8 cellular contexts compared by ENCODE assay signal in genomic region chr4:140153744-140154571, GRCh38. TPM values are rescaled to one million over a fixed set of nuclear protein-coding genes. Genes with fewer than 3 reads are reported as not detected.
A peak's percentile ranks its signal among the peaks of the same experiment; 100 is the strongest.
DNase-seq lines count a peak whose midpoint lies in the region; ATAC-seq, FAIRE-seq and TF ChIP-seq lines count a peak whose summit lies in the region.

Gene MAML3, minus strand, starts transcription at chr4:140154184. Its CDS starts 857 bp downstream, at chr4:140153327.

- no peaks in the 10 kb centered on the region for H3K4me1 ChIP-seq in kidney (ENCODE audit: control insufficient read depth in 1 of 2, insufficient read depth in 1 of 2, low read depth in 1 of 2, low read length in 2 of 2)

- intact Hi-C loops in kidney (cut with DNase I), result no loop called here

- H3K9ac ChIP-seq in kidney (ENCODE audit: low read length in 2 of 2), result peak within 1 kb of the TSS; percentile 76 to 92

- DNase-seq in NCI-H510A treated with DMSO at 0.1 percent for 48 hours (lab: John Stamatoyannopoulos, UW) (peak; percentile 80), cerebellar nuclear complex (lab: John Stamatoyannopoulos, UW) (peak; percentile 45 to 78), kidney (peak; percentile 98)
- peak; percentile 67 to 74 for DNase-seq in activated CD4-positive, alpha-beta T cell treated with anti-CD3 and anti-CD28 coated beads for 24 hours (ENCODE audit: low read depth in 2 of 2)
- DNase-seq in stimulated activated CD4-positive, alpha-beta T cell treated with anti-CD3 and anti-CD28 coated beads, Interleukin-12 subunit alpha, Interleukin-12 subunit beta, amount 100 ng/mL, for 24 hours (ENCODE audit: low read depth in 2 of 2), result peak; percentile 56 to 75

- no peaks in the 10 kb centered on the region for H3K36me3 ChIP-seq in kidney (ENCODE audit: control insufficient read depth in 1 of 2, insufficient read depth in 2 of 2, low read length in 2 of 2)

- ATAC-seq in GM18498 (IDR thresholded peaks at IDR 0.05; ENCODE audit: unreplicated experiment) (peak; percentile 63), HG03432 (IDR thresholded peaks at IDR 0.05; ENCODE audit: unreplicated experiment) (peak; percentile 65), HG03469 (IDR thresholded peaks at IDR 0.05; ENCODE audit: unreplicated experiment) (no peak)

- H3K9me3 ChIP-seq in kidney (ENCODE audit: control insufficient read depth in 1 of 2, low read length in 2 of 2), result no peaks in the 10 kb centered on the region

- TF ChIP-seq CTCF in kidney (IDR thresholded peaks at IDR 0.05; ENCODE audit: borderline replicate concordance, extremely low read depth, insufficient read depth), result no peak

- H3K27ac ChIP-seq in kidney (ENCODE audit: low read depth in 2 of 2, low read length in 2 of 2), result peak within 1 kb of the TSS; percentile 95 to 97

- H3K4me3 ChIP-seq in kidney (ENCODE audit: low read length in 2 of 2), result peak within 1 kb of the TSS; percentile 92 to 96

- FAIRE-seq in kidney (lab: Jason Lieb, UNC), result no peak

RNA-seq across cellular contexts. Expression of gene MAML3, which starts in this region (rescaled TPM):
- total RNA-seq in kidney, result 10.4 TPM
- 1.4 TPM for polyA plus RNA-seq in kidney (ENCODE audit: insufficient read depth, low read depth, low replicate concordance)
